Comparison of ENCODE assay signal across 14 cellular contexts in the genomic region with DNA sequence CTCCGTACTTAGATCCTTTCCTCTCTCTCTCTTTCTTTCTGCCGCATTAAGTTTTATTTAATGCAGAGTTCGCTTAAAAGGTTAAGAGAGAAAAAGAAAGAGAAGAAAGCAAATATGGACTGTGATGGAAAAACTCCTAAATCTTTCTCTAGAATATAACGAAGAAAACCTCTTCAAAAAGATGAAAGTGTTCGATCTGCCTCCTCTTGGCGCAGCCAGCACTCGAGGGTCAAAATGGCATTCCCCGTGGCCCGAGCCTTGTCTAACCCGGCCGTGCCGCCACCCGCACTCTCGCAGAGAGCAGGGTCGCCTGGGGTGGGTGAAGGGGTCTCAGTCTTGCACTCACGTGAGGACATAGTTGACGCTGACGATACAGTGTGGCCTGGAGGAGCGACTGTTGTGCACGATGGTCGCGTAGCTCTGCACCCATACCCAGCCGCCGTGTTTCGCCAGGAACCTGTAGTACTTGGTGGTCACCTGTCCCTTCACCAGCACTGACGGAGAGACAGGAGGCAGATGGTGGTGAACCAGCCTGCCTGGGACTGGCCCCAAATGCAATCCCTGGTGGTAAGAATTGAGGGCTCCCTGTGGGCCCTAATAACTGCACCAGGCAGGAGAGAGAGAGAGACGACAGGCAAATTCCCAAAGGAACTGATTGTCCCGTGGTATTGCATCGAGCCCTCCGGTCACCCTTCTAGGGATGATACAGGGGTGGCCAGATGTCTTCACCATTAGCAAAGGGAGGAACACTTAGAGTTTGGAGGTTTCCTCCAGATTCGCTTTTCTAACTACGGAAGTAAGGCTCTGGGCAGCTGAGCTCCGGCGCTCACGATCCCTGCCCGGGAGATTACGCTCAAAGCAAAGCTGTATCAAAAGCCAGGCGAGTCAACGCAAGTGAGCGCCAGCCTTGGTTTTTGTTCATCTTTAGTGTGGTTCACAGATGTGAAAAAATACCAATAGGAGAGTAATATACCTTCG. TPM values are rescaled to one million over a fixed set of nuclear protein-coding genes. Genes with fewer than 3 reads are reported as not detected.
DNase-seq lines count a peak whose midpoint lies in the region; ATAC-seq, FAIRE-seq and TF ChIP-seq lines count a peak whose summit lies in the region.
"Had no signal": no experiment of that assay in that cellular context is flagged by ENCODE, and none has a peak within 500 bp of the region (broad histone marks: within the 10 kb centered on the region; RNA-seq: fewer than 3 reads in every experiment).

No MANE protein-coding gene starts in this region.

- no peak overlapping the region for H2BK120ac ChIP-seq in H1 (replicated peaks; ENCODE audit: low read depth, low read length)

- no peak overlapping the region for H2BK20ac ChIP-seq in H1 (ENCODE audit: low read length)

- H3K4me3 ChIP-seq in HUES48 (ENCODE audit: low read depth, low read length) (peak overlapping the region; percentile 8; the same call in 1 of the 2 replicates), H1 (ENCODE audit: extremely low read depth in 1 of 4, insufficient read depth in 2 of 4, low read depth in 3 of 4, low read length in 4 of 4) (peak overlapping the region; percentile 22 to 54 (median 28); a peak in 7 of 8 replicates)

- H4K91ac ChIP-seq in H1 (replicated peaks; ENCODE audit: insufficient read length, low read length) = no peak overlapping the region

- H2AFZ ChIP-seq in H1 (ENCODE audit: low read length) = no peak overlapping the region

- no peak for TF ChIP-seq POLR2A in H1 (IDR thresholded peaks at IDR 0.05; ENCODE audit: control extremely low read depth in 1 of 2, low read depth in 2 of 2, low read length in 2 of 2)

- TF ChIP-seq EP300 in H1 (IDR thresholded peaks at IDR 0.05; ENCODE audit: borderline replicate concordance in 1 of 2, low read depth in 2 of 2, low read length in 2 of 2) = no peak

- no peak overlapping the region for H4K5ac ChIP-seq in H1 (ENCODE audit: insufficient read length, low read depth, low read length)

- peaks cover 92% of the 10 kb centered on the region for H3K27me3 ChIP-seq in HUES48 (ENCODE audit: control insufficient read depth, insufficient read depth, low read length)
- H3K27me3 ChIP-seq in H1 (replicated peaks in 1 of 4; ENCODE audit: control insufficient read depth in 3 of 4, extremely low read depth in 1 of 4, insufficient read depth in 3 of 4, low read length in 3 of 4) = peaks cover 67 to 76% (median 72%) of the 10 kb centered on the region in 4 experiments

- H3K4me2 ChIP-seq in H1 (ENCODE audit: insufficient read depth in 1 of 2, low read depth in 2 of 2, low read length in 2 of 2) = peak overlapping the region; percentile 72 to 74

- peak overlapping the region; percentile 19; the same call in 1 of the 2 replicates for H2BK12ac ChIP-seq in H1 (ENCODE audit: low read depth, low read length)

- no peak for FAIRE-seq in H1 (lab: Jason Lieb, UNC)

- H3K18ac ChIP-seq in H1 (ENCODE audit: extremely low read depth, low read length) = no peak overlapping the region

- no peaks in the 10 kb centered on the region for H3K9me3 ChIP-seq in HUES48 (ENCODE audit: control insufficient read depth, insufficient read depth, low read length)
- no peaks in the 10 kb centered on the region for H3K9me3 ChIP-seq in H1 (ENCODE audit: insufficient read depth in 2 of 2, low read depth in 1 of 2, low read length in 1 of 2)
- H3K9me3 ChIP-seq: Peyer's patch, spleen had no signal

- peaks cover 9% of the 10 kb centered on the region; the same call in 1 of the 2 replicates for H3K23me2 ChIP-seq in H1 (ENCODE audit: low read depth, low read length)

- no peaks in the 10 kb centered on the region for H3K79me1 ChIP-seq in H1 (ENCODE audit: low read depth, low read length)

- CTCF ChIA-PET in H1 (lab: Charles Lee; ENCODE audit: partially characterized antibody) = interaction anchor here (0.6 to 15.2 kb wide), 5 partner anchors 13 to 879 kb away, joined by 3 to 215 read pairs (median 3); partner anchors contain the start of gene SIM1

- H3K4ac ChIP-seq in H1 (replicated peaks; ENCODE audit: insufficient read length, low read depth, low read length) = no peak overlapping the region

- no peak for TF ChIP-seq RAD21 in H1 (IDR thresholded peaks at IDR 0.05 in 1 of 2, conservative IDR thresholded peaks at IDR 0.05 in 1 of 2; ENCODE audit: low read depth in 2 of 2, low read length in 2 of 2)

- H4K8ac ChIP-seq in H1 (ENCODE audit: extremely low read depth, insufficient read depth, low read length) = no peak overlapping the region

- H3K23ac ChIP-seq in H1 (ENCODE audit: insufficient read length) = no peak overlapping the region

- H3K4me1 ChIP-seq in HUES48 (ENCODE audit: control insufficient read depth, insufficient read depth, low read length) = peaks cover 9% of the 10 kb centered on the region; the same call in 1 of the 2 replicates
- peaks cover 14 to 29% (median 19%) of the 10 kb centered on the region in 4 experiments for H3K4me1 ChIP-seq in H1 (replicated peaks in 1 of 4; ENCODE audit: control insufficient read depth in 3 of 4, insufficient read depth in 4 of 4, low read length in 3 of 4)
- H3K4me1 ChIP-seq: Peyer's patch had no signal

- DNase-seq in ELF-1 (ENCODE audit: low read depth, low spot score) (peak; percentile 45), H1 (ENCODE audit: low read depth in 1 of 2, low spot score in 2 of 2) (peak in 1 of 2 experiments; percentile 69), omental fat pad (ENCODE audit: low spot score) (no peak)
- DNase-seq: naive thymus-derived CD8-positive, alpha-beta T cell; NCI-H446 treated with DMSO at 0.1 percent for 48 hours; Peyer's patch; spleen had no signal

- 4% methylated on average over 41 of the region's 41 CpGs; no CpG with 5 or more reads in 1 of the 2 experiments for WGBS in H1 (ENCODE audit: extremely low coverage in 1 of 2, insufficient coverage in 1 of 2, insufficient read length in 1 of 2, insufficient replicate concordance in 2 of 2, low coverage in 1 of 2, low lambda C conversion rate in 2 of 2, missing lambda C conversion rate in 1 of 2), 2 experiments

- H3K36me3 ChIP-seq in HUES48 (ENCODE audit: control insufficient read depth, insufficient read depth, low read length) (no peaks in the 10 kb centered on the region), H1 (ENCODE audit: control insufficient read depth in 2 of 4, insufficient read depth in 4 of 4, low read length in 3 of 4) (no peaks in the 10 kb centered on the region)
- H3K36me3 ChIP-seq: Peyer's patch, spleen had no signal

- POLR2A ChIA-PET in H1 (lab: Charles Lee; ENCODE audit: partially characterized antibody) = interaction anchor here (3.6 to 3.7 kb wide), 2 partner anchors 10 to 18 kb away, joined by 16 read pairs; partner anchors contain the start of gene SIM1

- ATAC-seq in omental fat pad (ENCODE audit: low FRiP score) (peak; percentile 35), HG02870 (IDR thresholded peaks at IDR 0.05; ENCODE audit: unreplicated experiment) (no peak), GM18517 (IDR thresholded peaks at IDR 0.05; ENCODE audit: unreplicated experiment) (no peak), GM19351 (IDR thresholded peaks at IDR 0.05; ENCODE audit: unreplicated experiment) (no peak), HG02642 (IDR thresholded peaks at IDR 0.05; ENCODE audit: poor library complexity, unreplicated experiment) (no peak)
- ATAC-seq: esophagus mucosa; naive thymus-derived CD8-positive, alpha-beta T cell had no signal

- H3K27ac ChIP-seq in HUES48 (ENCODE audit: low read depth, low read length) (no peak overlapping the region), H1 (ENCODE audit: low read depth, low read length) (no peak overlapping the region)
- H3K27ac ChIP-seq: HL-60, Peyer's patch, spleen had no signal

- H4K20me1 ChIP-seq in H1 (replicated peaks in 1 of 2; ENCODE audit: control insufficient read depth in 1 of 2, insufficient read depth in 2 of 2, low read length in 2 of 2) = peaks cover 17 to 18% of the 10 kb centered on the region in 2 experiments

- no peaks in the 10 kb centered on the region for H3K79me2 ChIP-seq in H1 (ENCODE audit: control insufficient read depth in 1 of 2, insufficient read depth in 2 of 2, low read length in 2 of 2)

- H3K14ac ChIP-seq in H1 (ENCODE audit: insufficient read length) = no peak overlapping the region

- no peak overlapping the region for H3K9ac ChIP-seq in HUES48 (ENCODE audit: low read depth, low read length)
- H3K9ac ChIP-seq in H1 (replicated peaks in 1 of 4; ENCODE audit: extremely low read depth in 1 of 4, low read depth in 3 of 4, low read length in 3 of 4) = no peak overlapping the region; a peak in 1 of 7 replicates

- H2BK5ac ChIP-seq in H1 (ENCODE audit: low read depth, low read length) = no peak overlapping the region

- no peak overlapping the region; the same call in 1 of the 2 replicates for H2BK15ac ChIP-seq in H1 (ENCODE audit: low read length)

- no peak overlapping the region for H3K56ac ChIP-seq in H1 (replicated peaks; ENCODE audit: insufficient read length, low read depth, low read length)

- no peak overlapping the region for H2AK5ac ChIP-seq in H1 (ENCODE audit: low read depth, low read length)

- TF ChIP-seq CTCF in H1 (IDR thresholded peaks at IDR 0.05; ENCODE audit: control extremely low read depth in 1 of 3, insufficient read depth in 1 of 3, low read depth in 1 of 3, low read length in 3 of 3) (no peak), omental fat pad (IDR thresholded peaks at IDR 0.05) (no peak)

TF ChIP-seq in H1, 55 proteins besides CTCF, POLR2A, EP300 and RAD21 (continues in another document):
- TF ChIP-seq TAF7 (optimal IDR thresholded peaks at IDR 0.05; ENCODE audit: borderline replicate concordance, low read depth, low read length) (no peak), RNF2 (IDR thresholded peaks at IDR 0.05; ENCODE audit: borderline replicate concordance, low read depth, low read length, missing control alignments, poor library complexity, severe bottlenecking) (peak; percentile 85), NANOG (IDR thresholded peaks at IDR 0.05; ENCODE audit: insufficient read depth, low read depth, low read length, poor library complexity, severe bottlenecking) (no peak), SRF (IDR thresholded peaks at IDR 0.05; ENCODE audit: low read depth, low read length) (no peak), SUZ12 (IDR thresholded peaks at IDR 0.05; ENCODE audit: low read length) (peak; percentile 90), HDAC6 (IDR thresholded peaks at IDR 0.05; ENCODE audit: low read depth, low read length) (no peak), GTF2F1 (IDR thresholded peaks at IDR 0.05; ENCODE audit: borderline replicate concordance, low read depth, low read length) (no peak)

RNA-seq across cellular contexts. Expression of gene SIM1, which starts 17.5 kb away (rescaled TPM):
- total RNA-seq in H1 (2021; fragmentation: NEBNext Ultra II Directional; extraction: Animal tissue kit (Norgen Biotek cat#: 25700)) = 0.39 and 0.61 TPM in 2 replicates
- 0.02 and 0.09 TPM in 2 replicates for polyA plus RNA-seq in H1 (2011; rRNA removed)
- polyA plus RNA-seq in H1 (2011; cell fraction: cytosol; rRNA removed) = 0.03 TPM
- 0.11 TPM for polyA plus RNA-seq in H1 (2011; cell fraction: nucleus; rRNA removed)
- 0.03 to 0.11 TPM (median 0.06 TPM) in 3 of 4 replicates, not detected in the other for polyA plus RNA-seq in H1 (2012, experiment 1 of 2)
- not detected for polyA plus RNA-seq in H1 (2012, experiment 2 of 2)
- polyA plus RNA-seq in H1 (2013, experiment 1 of 2) = 0.16 TPM
- polyA plus RNA-seq in H1 (2013, experiment 2 of 2) = 0.17 TPM
- 0.10 and 0.13 TPM in 2 replicates for polyA minus RNA-seq in H1 (2011; rRNA and poly(A)+ RNA removed)
- polyA minus RNA-seq in H1 (2011; cell fraction: cytosol; rRNA and poly(A)+ RNA removed) = not detected
- polyA minus RNA-seq in H1 (2011; cell fraction: nucleus; rRNA and poly(A)+ RNA removed) = 0.80 TPM
- total RNA-seq in omental fat pad = under 1 TPM in 1 of 4 donors, not detected in 3; 0.32 TPM
- total RNA-seq: esophagus mucosa; naive thymus-derived CD8-positive, alpha-beta T cell; spleen had no signal
- polyA plus RNA-seq: naive thymus-derived CD8-positive, alpha-beta T cell; spleen had no signal
